Comparison of ENCODE assay signal across 9 cellular contexts in genomic region chrX:130167040-130167439, GRCh38. TPM values are rescaled to one million over a fixed set of nuclear protein-coding genes. Genes with fewer than 3 reads are reported as not detected.
A peak's percentile ranks its signal among the peaks of the same experiment; 100 is the strongest.
DNase-seq lines count a peak whose midpoint lies in the region; ATAC-seq and TF ChIP-seq lines count a peak whose summit lies in the region.
"Had no signal": no experiment of that assay in that cellular context is flagged by ENCODE, and none has a peak within 500 bp of the region (broad histone marks: within the 10 kb centered on the region; RNA-seq: fewer than 3 reads in every experiment).

No MANE protein-coding gene starts in this region.

- peak overlapping the region; percentile 87 to 93 for H3K4me3 Mint-ChIP-seq in activated T-cell treated with anti-CD3 and anti-CD28 coated beads, Interleukin-2, amount 50 U/mL, for 72 hours

- H3K27ac ChIP-seq in SU-DHL-6 (ENCODE audit: low read depth, low read length) (no peak overlapping the region), fibroblast of lung (ENCODE audit: insufficient read depth, low read length) (no peak overlapping the region), subcutaneous abdominal adipose tissue (ENCODE audit: low read depth, low read length) (peak overlapping the region; percentile 84)

- no peaks in the 10 kb centered on the region for H3K9me3 ChIP-seq in SU-DHL-6 (ENCODE audit: insufficient read depth, low read length)
- no peaks in the 10 kb centered on the region for H3K9me3 ChIP-seq in fibroblast of lung (ENCODE audit: control insufficient read depth, insufficient read depth, low read depth, low read length)
- peaks cover 0 to 6% (median 0%) of the 10 kb centered on the region in 5 donors for H3K9me3 ChIP-seq in subcutaneous abdominal adipose tissue (ENCODE audit: control insufficient read depth in 5 of 5, low read length in 5 of 5)

- H3K27me3 Mint-ChIP-seq in activated T-cell treated with anti-CD3 and anti-CD28 coated beads, Interleukin-2, amount 50 U/mL, for 72 hours (ENCODE audit: low read depth), result no peaks in the 10 kb centered on the region

- H4K20me1 ChIP-seq in SU-DHL-6 (ENCODE audit: low read depth, low read length), result no peaks in the 10 kb centered on the region
- no peaks in the 10 kb centered on the region for H4K20me1 ChIP-seq in fibroblast of lung (ENCODE audit: control insufficient read depth, extremely low read depth, insufficient read depth, low read length)

- TF ChIP-seq CTCF in SU-DHL-6 (IDR thresholded peaks at IDR 0.05; ENCODE audit: insufficient read depth, low read length, poor library complexity, severe bottlenecking) (no peak), fibroblast of lung (conservative IDR thresholded peaks at IDR 0.05 in 1 of 2, IDR thresholded peaks at IDR 0.05 in 1 of 2; ENCODE audit: low read depth in 1 of 2, low read length in 2 of 2) (no peak)

- no peaks in the 10 kb centered on the region for H3K36me3 Mint-ChIP-seq in activated T-cell treated with anti-CD3 and anti-CD28 coated beads, Interleukin-2, amount 50 U/mL, for 72 hours (ENCODE audit: insufficient read depth in 2 of 2)

- H3K9me3 Mint-ChIP-seq in activated T-cell treated with anti-CD3 and anti-CD28 coated beads, Interleukin-2, amount 50 U/mL, for 72 hours, result no peaks in the 10 kb centered on the region

- peak overlapping the region; percentile 98 for H3K4me3 ChIP-seq in SU-DHL-6 (ENCODE audit: insufficient read depth, low read length, poor library complexity, severe bottlenecking)
- H3K4me3 ChIP-seq in fibroblast of lung (replicated peaks in 1 of 4; ENCODE audit: control extremely low read depth in 1 of 4, insufficient read depth in 1 of 4, low read depth in 3 of 4, low read length in 4 of 4), result peak overlapping the region; percentile 67 to 95 (median 74)
- peak overlapping the region in 2 of 5 donors; percentile 67 to 78 for H3K4me3 ChIP-seq in subcutaneous abdominal adipose tissue (ENCODE audit: low read depth in 1 of 5, low read length in 5 of 5)

- DNase-seq in activated T-cell treated with anti-CD3 and anti-CD28 coated beads, Interleukin-2, amount 50 U/mL, for 72 hours, result no peak
- DNase-seq in activated T-cell treated with anti-CD3 and anti-CD28 coated beads, Interleukin-2, amount 50 U/mL, for 1 hour, result no peak
- DNase-seq in fibroblast of lung (ENCODE audit: low read depth in 2 of 2) (peak in 1 of 2 donors; percentile 3), cerebellar nuclear complex (lab: John Stamatoyannopoulos, UW) (no peak)
- no peak for DNase-seq in effector CD8-positive, alpha-beta T cell (lab: John Stamatoyannopoulos, UW)
- DNase-seq: SHP77 had no signal

- H3K9ac ChIP-seq in SU-DHL-6 (ENCODE audit: low read length), result peak overlapping the region; percentile 82
- H3K9ac ChIP-seq in fibroblast of lung (ENCODE audit: insufficient read depth, low read length), result no peak overlapping the region
- no peak overlapping the region for H3K9ac ChIP-seq in subcutaneous abdominal adipose tissue (ENCODE audit: low read length in 5 of 5)

- peaks cover 11% of the 10 kb centered on the region; the same call in 1 of the 2 replicates for H3F3A ChIP-seq in SU-DHL-6 (ENCODE audit: insufficient read depth)

- peaks cover 19% of the 10 kb centered on the region for H3K4me1 Mint-ChIP-seq in activated T-cell treated with anti-CD3 and anti-CD28 coated beads, Interleukin-2, amount 50 U/mL, for 72 hours (ENCODE audit: low read depth)

- H3K9me2 ChIP-seq in SU-DHL-6 (replicated peaks; ENCODE audit: insufficient read depth, low read length), result no peaks in the 10 kb centered on the region

- no peaks in the 10 kb centered on the region for H3K36me3 ChIP-seq in SU-DHL-6 (ENCODE audit: low read length)
- no peaks in the 10 kb centered on the region for H3K36me3 ChIP-seq in fibroblast of lung (ENCODE audit: control insufficient read depth, insufficient read depth, low read length)
- H3K36me3 ChIP-seq in subcutaneous abdominal adipose tissue (ENCODE audit: control insufficient read depth in 5 of 5, insufficient read depth in 5 of 5, low read length in 5 of 5), result no peaks in the 10 kb centered on the region

- H3K27me3 ChIP-seq in SU-DHL-6 (ENCODE audit: low read length) (no peaks in the 10 kb centered on the region), fibroblast of lung (ENCODE audit: control insufficient read depth, insufficient read depth, low read length) (no peaks in the 10 kb centered on the region), subcutaneous abdominal adipose tissue (ENCODE audit: control insufficient read depth in 5 of 5, insufficient read depth in 4 of 5, low read length in 5 of 5) (peaks cover 3 to 10% (median 8%) of the 10 kb centered on the region in 5 donors)

- peak overlapping the region; percentile 90 for H3K27ac Mint-ChIP-seq in activated T-cell treated with anti-CD3 and anti-CD28 coated beads, Interleukin-2, amount 50 U/mL, for 72 hours

- H3K79me2 ChIP-seq in SU-DHL-6 (ENCODE audit: insufficient read depth, low read length) (peaks cover 33% of the 10 kb centered on the region), fibroblast of lung (ENCODE audit: control insufficient read depth, insufficient read depth, low read length) (peaks cover 11% of the 10 kb centered on the region)

- H2AFZ ChIP-seq in SU-DHL-6 (ENCODE audit: low read depth, low read length, severe bottlenecking), result no peak overlapping the region
- H2AFZ ChIP-seq in fibroblast of lung (ENCODE audit: low read length), result no peak overlapping the region

- no peak for ATAC-seq in activated T-cell treated with anti-CD3 and anti-CD28 coated beads, Interleukin-2, amount 50 U/mL, for 72 hours (replicated peaks in 1 of 2)
- no peak for ATAC-seq in GM18867 (IDR thresholded peaks at IDR 0.05; ENCODE audit: unreplicated experiment)

- H3K4me1 ChIP-seq in fibroblast of lung (ENCODE audit: control insufficient read depth, extremely low read depth, insufficient read depth, low read length) (no peaks in the 10 kb centered on the region), subcutaneous abdominal adipose tissue (ENCODE audit: control insufficient read depth in 5 of 5, insufficient read depth in 5 of 5, low read length in 5 of 5) (peaks cover 3 to 32% (median 29%) of the 10 kb centered on the region in 5 donors)

- H3K4me2 ChIP-seq in SU-DHL-6 (ENCODE audit: low read depth, low read length, poor library complexity, severe bottlenecking), result peak overlapping the region; percentile 82
- H3K4me2 ChIP-seq in fibroblast of lung (ENCODE audit: extremely low read depth, insufficient read depth, low read length), result peak overlapping the region; percentile 62

RNA-seq across cellular contexts. Expression of gene AIFM1, which starts 1.4 kb away (rescaled TPM):
- total RNA-seq in activated T-cell treated with anti-CD3 and anti-CD28 coated beads, Interleukin-2, amount 50 U/mL, for 72 hours, result 10 to 100 TPM; 40.6 to 45.6 TPM
- 18.2 and 23.1 TPM in 2 replicates for total RNA-seq in fibroblast of lung
- 36.1 and 47.1 TPM in 2 replicates for polyA plus RNA-seq in fibroblast of lung
- polyA plus RNA-seq in fibroblast of lung (2012), result 26.9 and 33.7 TPM in 2 replicates
- 7.3 and 8.5 TPM in 2 replicates for polyA minus RNA-seq in fibroblast of lung (ENCODE audit: low replicate concordance)

RNA-seq across cellular contexts. Expression of gene RAB33A, which starts 4.7 kb away (rescaled TPM):
- 10 to 100 TPM; 22.9 to 23.3 TPM for total RNA-seq in activated T-cell treated with anti-CD3 and anti-CD28 coated beads, Interleukin-2, amount 50 U/mL, for 72 hours
- 12.6 and 18.3 TPM in 2 replicates for total RNA-seq in fibroblast of lung
- 2.8 and 4.0 TPM in 2 replicates for polyA plus RNA-seq in fibroblast of lung
- 2.7 and 3.6 TPM in 2 replicates for polyA plus RNA-seq in fibroblast of lung (2012)
- 1.2 and 6.6 TPM in 2 replicates for polyA minus RNA-seq in fibroblast of lung (ENCODE audit: low replicate concordance)

RNA-seq across cellular contexts. Expression of gene ELF4, which starts 56.7 kb away (rescaled TPM):
- 10 to 100 TPM; 37.9 to 41.0 TPM for total RNA-seq in activated T-cell treated with anti-CD3 and anti-CD28 coated beads, Interleukin-2, amount 50 U/mL, for 72 hours
- total RNA-seq in fibroblast of lung, result 5.9 and 9.9 TPM in 2 replicates
- 13.7 and 17.0 TPM in 2 replicates for polyA plus RNA-seq in fibroblast of lung
- 14.3 and 16.1 TPM in 2 replicates for polyA plus RNA-seq in fibroblast of lung (2012)
- polyA minus RNA-seq in fibroblast of lung (ENCODE audit: low replicate concordance), result 47.0 and 56.4 TPM in 2 replicates
